ENCODE assay signal across 15 cellular contexts in the genomic region with DNA sequence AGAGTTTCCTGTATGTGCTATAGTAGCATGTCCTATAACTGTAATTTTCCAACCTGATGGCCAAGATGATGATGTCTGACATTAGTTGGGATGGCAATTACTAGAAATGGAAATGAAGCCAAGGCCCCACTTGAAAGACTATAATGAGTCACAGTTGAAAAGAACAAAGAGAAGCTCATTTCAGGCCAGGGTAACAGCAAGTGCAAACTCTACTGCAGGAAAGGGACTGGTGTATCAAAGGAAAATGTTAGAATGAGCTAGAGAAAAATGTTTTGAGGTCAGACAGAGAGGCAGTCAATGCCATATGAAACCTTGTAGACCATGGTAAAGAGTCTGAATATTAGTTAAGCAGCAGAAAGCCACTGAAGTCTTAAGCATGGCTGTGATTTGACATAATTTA.
DNase-seq lines count a peak whose midpoint lies in the region; ATAC-seq and TF ChIP-seq lines count a peak whose summit lies in the region.
"Had no signal": no experiment of that assay in that cellular context is flagged by ENCODE, and none has a peak within 500 bp of the region (broad histone marks: within the 10 kb centered on the region; RNA-seq: fewer than 3 reads in every experiment).

No MANE protein-coding gene starts in this region.

- no peak for TF ChIP-seq CTCF in GM12865 (IDR thresholded peaks at IDR 0.05; ENCODE audit: insufficient read depth, low read depth, low read length, missing control alignments)

- no peaks in the 10 kb centered on the region for H3K9me3 ChIP-seq in CD8-positive, alpha-beta memory T cell (ENCODE audit: low read length)
- H3K9me3 ChIP-seq: BLaER1 treated with 17β-estradiol and CSF1 and Interleukin-3, amounts not matched to agents 10 nM and 100 nM had no signal

- no peak overlapping the region for H3K27ac ChIP-seq in CD8-positive, alpha-beta memory T cell (ENCODE audit: low read depth, low read length)
- H3K27ac ChIP-seq: BLaER1 treated with 17β-estradiol and CSF1 and Interleukin-3, amounts not matched to agents 10 nM and 100 nM had no signal

- peaks cover 4 to 23% (median 15%) of the 10 kb centered on the region in 3 donors for H3K36me3 Mint-ChIP-seq in CD8-positive, alpha-beta memory T cell

- H3K4me1 Mint-ChIP-seq in CD8-positive, alpha-beta memory T cell = peaks cover 3 to 6% (median 5%) of the 10 kb centered on the region in 3 donors

- H3K4me3 Mint-ChIP-seq in CD8-positive, alpha-beta memory T cell = no peak overlapping the region
- H3K4me3 Mint-ChIP-seq: IgD-negative memory B cell; neural crest cell; T-helper 1 cell treated with Interleukin-12 subunit alpha and Interleukin-12 subunit beta and Interleukin-4 antibody, amounts not matched to agents 30 μg/mL and 1 μg/mL, for 36 hours had no signal

- no peaks in the 10 kb centered on the region for H3K36me3 ChIP-seq in CD8-positive, alpha-beta memory T cell (ENCODE audit: insufficient read depth, low read length)
- H3K36me3 ChIP-seq: BLaER1 treated with 17β-estradiol and CSF1 and Interleukin-3, amounts not matched to agents 10 nM and 100 nM had no signal

- POLR2A ChIA-PET in CD8-positive, alpha-beta memory T cell (lab: Charles Lee) = no interaction called here

- H3K4me1 ChIP-seq in CD8-positive, alpha-beta memory T cell (ENCODE audit: insufficient read depth, low read length) = peaks cover 2% of the 10 kb centered on the region

- H3K27me3 ChIP-seq in CD8-positive, alpha-beta memory T cell (ENCODE audit: insufficient read depth, low read length, poor library complexity, severe bottlenecking) = no peaks in the 10 kb centered on the region

- H3K4me3 ChIP-seq in GM12865 (ENCODE audit: low read depth, low read length) = no peak overlapping the region
- H3K4me3 ChIP-seq in CD8-positive, alpha-beta memory T cell (ENCODE audit: low read length) = no peak overlapping the region
- H3K4me3 ChIP-seq: BLaER1 treated with 17β-estradiol and CSF1 and Interleukin-3, amounts not matched to agents 10 nM and 100 nM had no signal

- CTCF ChIA-PET in CD8-positive, alpha-beta memory T cell (lab: Charles Lee) = no interaction called here

- H3K9me3 Mint-ChIP-seq in CD8-positive, alpha-beta memory T cell = no peaks in the 10 kb centered on the region
- H3K9me3 Mint-ChIP-seq: IgD-negative memory B cell; neural crest cell; T-helper 1 cell treated with Interleukin-12 subunit alpha and Interleukin-12 subunit beta and Interleukin-4 antibody, amounts not matched to agents 30 μg/mL and 1 μg/mL, for 36 hours had no signal

- DNase-seq in GM12865 (ENCODE audit: low read depth) = peak; percentile 52
- peak; percentile 74 for DNase-seq in astrocyte of the hippocampus (ENCODE audit: low read depth, low spot score)
- DNase-seq in Kasumi-1 (lab: John Stamatoyannopoulos, UW) = no peak
- no peak for DNase-seq in AG08396 (ENCODE audit: low spot score)
- no peak for DNase-seq in CD8-positive, alpha-beta memory T cell
- DNase-seq: islet precursor cell; NCI-H82; stimulated activated CD4-positive, alpha-beta T cell treated with anti-CD3 and anti-CD28 coated beads, Interleukin-15, amount 100 ng/mL, for 24 hours had no signal

- H3K27ac Mint-ChIP-seq in CD8-positive, alpha-beta memory T cell = no peak overlapping the region
- H3K27ac Mint-ChIP-seq: T-helper 1 cell treated with Interleukin-12 subunit alpha and Interleukin-12 subunit beta and Interleukin-4 antibody, amounts not matched to agents 30 μg/mL and 1 μg/mL, for 36 hours had no signal

- no peaks in the 10 kb centered on the region for H3K27me3 Mint-ChIP-seq in CD8-positive, alpha-beta memory T cell
- H3K27me3 Mint-ChIP-seq: IgD-negative memory B cell had no signal

- peak; percentile 72 for ATAC-seq in GM19463 (IDR thresholded peaks at IDR 0.05; ENCODE audit: unreplicated experiment)
- peak; percentile 68 for ATAC-seq in HG03378 (IDR thresholded peaks at IDR 0.05; ENCODE audit: unreplicated experiment)
- ATAC-seq in GM19397 (IDR thresholded peaks at IDR 0.05; ENCODE audit: unreplicated experiment) = no peak

Comparison
In these comparisons a context has a peak if more than half of its experiments do, and no peak if none do; other contexts are left out.
1. DNase-seq: peak in GM12865 (single experiment) and astrocyte of the hippocampus (single experiment); none in Kasumi-1 (0 of 2), AG08396 (single experiment) and CD8-positive, alpha-beta memory T cell (0 of 5).